8 cellular contexts compared by ENCODE assay signal in the genomic region with DNA sequence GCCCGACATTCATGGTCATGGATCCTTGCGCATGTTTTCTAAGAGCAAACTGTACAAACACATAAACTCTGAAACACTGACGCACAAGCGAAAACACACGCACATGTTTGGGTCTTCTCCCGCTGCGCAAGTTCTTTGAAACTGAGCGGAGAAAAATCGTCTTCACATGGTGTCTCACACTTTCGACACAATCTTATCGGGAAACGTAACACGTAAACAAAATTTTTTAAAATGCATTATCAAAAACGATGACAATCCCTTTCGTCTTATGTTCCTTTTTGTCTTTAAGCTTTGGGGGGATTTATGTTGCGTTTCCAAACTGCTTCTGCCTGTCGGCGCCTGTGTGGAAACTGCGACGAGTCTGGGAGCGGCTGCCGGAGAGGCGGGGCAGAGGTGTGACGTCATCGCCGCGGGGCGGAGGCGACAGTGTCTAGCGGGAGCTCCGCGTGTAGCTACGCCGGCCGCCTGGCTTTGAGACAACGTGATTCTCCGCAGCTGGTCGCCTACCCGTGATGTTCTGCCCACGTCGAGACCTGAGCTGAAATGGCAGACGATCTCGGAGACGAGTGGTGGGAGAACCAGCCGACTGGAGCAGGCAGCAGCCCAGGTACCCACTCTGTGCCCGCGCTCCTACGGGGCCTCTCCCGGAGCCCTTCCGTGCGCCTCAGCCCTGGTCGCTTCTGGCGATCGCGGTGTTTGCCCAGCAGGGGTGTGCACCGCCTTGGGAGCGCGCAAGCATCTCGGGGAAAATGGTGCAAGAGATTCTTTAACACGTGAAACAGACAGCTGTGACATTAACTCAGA. TPM values are rescaled to one million over a fixed set of nuclear protein-coding genes. Genes with fewer than 3 reads are reported as not detected.
DNase-seq lines count a peak whose midpoint lies in the region; ATAC-seq, FAIRE-seq and TF ChIP-seq lines count a peak whose summit lies in the region.

A gene (plus strand): TSS at position 426 of the 804 bp plus-strand sequence.

- ATAC-seq in GM18498 (IDR thresholded peaks at IDR 0.05; ENCODE audit: unreplicated experiment) (peak; percentile 99), HG02938 (IDR thresholded peaks at IDR 0.05; ENCODE audit: unreplicated experiment) (peak; percentile 96), left ventricle myocardium superior (peak; percentile 98), psoas muscle (peak; percentile 92 to 96 (median 94))

- H3K4me3 ChIP-seq in psoas muscle: peak within 1 kb of the TSS; percentile 85

- intact Hi-C loops in left ventricle myocardium superior (cut with micrococcal nuclease) (no loop called here), psoas muscle (cut with DNase I) (loop anchor here in 1 of 2 donors (10.0 kb wide), 1 partner anchor 887 kb away; a partner anchor contains a TSS)

- FAIRE-seq in urothelium cell line (lab: Jason Lieb, UNC): peak; percentile 70

- peak within 1 kb of the TSS; percentile 82 for H3K27ac ChIP-seq in angular gyrus (ENCODE audit: low read depth, low read length)
- H3K27ac ChIP-seq in psoas muscle: peak within 1 kb of the TSS; percentile 98

- TF ChIP-seq CTCF in psoas muscle (IDR thresholded peaks at IDR 0.05): peak; percentile 31

- no peaks in the 10 kb centered on the region for H3K36me3 ChIP-seq in psoas muscle (ENCODE audit: insufficient read depth in 1 of 2, low read depth in 1 of 2)

- peaks cover 27% of the 10 kb centered on the region for H3K4me1 ChIP-seq in psoas muscle

- WGBS in psoas muscle, 3 donors: 0% methylated on average over 60 of the region's 60 CpGs

- H3K27me3 ChIP-seq in psoas muscle (ENCODE audit: insufficient read depth in 3 of 3, low read length in 2 of 3): no peaks in the 10 kb centered on the region

- DNase-seq in NCI-H187 (lab: John Stamatoyannopoulos, UW) (peak; percentile 56 to 93), T-helper 2 cell (peak; percentile 85 to 95 (median 94)), left ventricle myocardium superior (peak; percentile 97), psoas muscle (peak; percentile 97 to 98), urothelium cell line (ENCODE audit: low spot score) (peak; percentile 96)

- no peaks in the 10 kb centered on the region for H3K9me3 ChIP-seq in psoas muscle

RNA-seq across cellular contexts. Expression of the gene that starts here (rescaled TPM):
- 34.5 TPM for total RNA-seq in left ventricle myocardium superior
- 100 to 1,000 TPM in 1 of 4 donors, 10 to 100 TPM in 3; 18.4 to 174 (median 56.1) TPM for total RNA-seq in psoas muscle
- 10 to 100 TPM; 51.4 to 85.6 (median 58.8) TPM for polyA plus RNA-seq in psoas muscle

Comparison
In these comparisons a context has a peak if more than half of its experiments do, and no peak if none do; other contexts are left out.
1. Peak in every context shown above with its lines: DNase-seq, ATAC-seq, H3K4me3 ChIP-seq and H3K27ac ChIP-seq.